Comparison of ENCODE assay signal across 24 cellular contexts in the genomic region with DNA sequence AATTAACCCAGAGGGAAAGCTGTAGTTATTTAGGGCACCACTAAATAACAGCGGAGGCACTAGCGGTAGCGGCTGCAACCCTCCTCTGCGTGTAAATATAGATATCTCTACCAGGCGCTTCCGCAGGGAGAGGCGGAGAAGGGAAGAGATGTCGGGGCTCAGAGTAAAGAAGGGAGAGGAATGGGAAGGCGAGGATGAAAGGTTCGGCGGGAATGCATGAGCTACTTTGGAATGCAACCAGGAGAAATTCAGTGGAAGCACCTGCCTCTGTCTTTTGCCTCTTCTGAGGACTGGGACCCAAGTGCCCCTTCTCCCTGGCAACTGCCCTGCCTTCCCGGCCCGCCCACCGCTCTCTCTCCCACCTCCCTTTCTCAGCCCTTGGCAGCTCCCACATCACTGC.
DNase-seq lines count a peak whose midpoint lies in the region; ATAC-seq and TF ChIP-seq lines count a peak whose summit lies in the region.
"Had no signal": no experiment of that assay in that cellular context is flagged by ENCODE, and none has a peak within 500 bp of the region (broad histone marks: within the 10 kb centered on the region; RNA-seq: fewer than 3 reads in every experiment).

No MANE protein-coding gene starts in this region.

- H3K4me3 Mint-ChIP-seq in neural crest cell, result no peak overlapping the region
- H3K4me3 Mint-ChIP-seq: activated B cell treated with CpG ODN at 0.5 μM for 24 hours; activated CD4-positive, alpha-beta memory T cell treated with anti-CD3 and anti-CD28 coated beads, Interleukin-2, amount 10 ng/mL, durations not matched to agents 7 days and 5 days; activated naive CD4-positive, alpha-beta T cell treated with anti-CD3 and anti-CD28 coated beads for 36 hours; B cell; endodermal cell; T-helper 2 cell treated with Interferon-gamma antibody and Interleukin-4, amounts not matched to agents 5 μg/mL and 100 μg/mL, for 36 hours had no signal

- H3K9me3 Mint-ChIP-seq in neural crest cell, result no peaks in the 10 kb centered on the region
- H3K9me3 Mint-ChIP-seq: activated B cell treated with CpG ODN at 0.5 μM for 24 hours; activated CD4-positive, alpha-beta memory T cell treated with anti-CD3 and anti-CD28 coated beads, Interleukin-2, amount 10 ng/mL, durations not matched to agents 7 days and 5 days; activated naive CD4-positive, alpha-beta T cell treated with anti-CD3 and anti-CD28 coated beads for 36 hours; endodermal cell; T-helper 2 cell treated with Interferon-gamma antibody and Interleukin-4, amounts not matched to agents 5 μg/mL and 100 μg/mL, for 36 hours had no signal

- intact Hi-C loops in Right ventricle myocardium inferior (cut with DNase I) (loop anchor here (5.0 kb wide), 1 partner anchor 784 kb away; the partner anchor contains the start of gene NRP1), cardiac septum (cut with DNase I) (no loop called here), left ventricle myocardium superior (cut with micrococcal nuclease) (no loop called here)

- no peaks in the 10 kb centered on the region for H3K27me3 Mint-ChIP-seq in neural crest cell (ENCODE audit: low read depth)
- H3K27me3 Mint-ChIP-seq: activated B cell treated with CpG ODN at 0.5 μM for 24 hours; activated CD4-positive, alpha-beta memory T cell treated with anti-CD3 and anti-CD28 coated beads, Interleukin-2, amount 10 ng/mL, durations not matched to agents 7 days and 5 days; B cell; type B pancreatic cell had no signal

- TF ChIP-seq CTCF in neural crest cell (conservative IDR thresholded peaks at IDR 0.05), result no peak

- H3K36me3 Mint-ChIP-seq in neural crest cell (ENCODE audit: low read depth), result peaks cover 8% of the 10 kb centered on the region

- ATAC-seq in Right ventricle myocardium inferior (peak; percentile 67), left ventricle myocardium superior (peak; percentile 83), HG03521 (IDR thresholded peaks at IDR 0.05; ENCODE audit: unreplicated experiment) (no peak), HG02973 (IDR thresholded peaks at IDR 0.05; ENCODE audit: unreplicated experiment) (no peak)

- DNase-seq in Right ventricle myocardium inferior (ENCODE audit: missing footprints) (no peak), cardiac septum (ENCODE audit: low spot score) (no peak), left ventricle myocardium superior (peak; percentile 41), neural crest cell (ENCODE audit: low read depth, low spot score) (no peak), NCI-H82 (lab: John Stamatoyannopoulos, UW) (no peak), COR-L47 (lab: John Stamatoyannopoulos, UW) (no peak)
- DNase-seq: 8988T; activated B cell treated with CpG ODN at 0.5 μM for 24 hours; activated CD4-positive, alpha-beta memory T cell treated with anti-CD3 and anti-CD28 coated beads, Interleukin-2, amount 10 ng/mL, durations not matched to agents 7 days and 5 days; activated naive CD4-positive, alpha-beta T cell treated with anti-CD3 and anti-CD28 coated beads for 36 hours; activated T-cell treated with anti-CD3 and anti-CD28 coated beads, Interleukin-2, amount 50 U/mL, for 1 hour; endodermal cell; Karpas-422; mammary epithelial cell; NCI-H2029 treated with DMSO at 0.1 percent for 48 hours; NCI-H510A treated with DMSO at 0.1 percent for 48 hours; Peyer's patch; stimulated activated CD4-positive, alpha-beta T cell treated with anti-CD3 and anti-CD28 coated beads, Interleukin-1b, Interleukin-23, amount 100 ng/mL, for 48 hours; stimulated activated naive CD4-positive, alpha-beta T cell treated with Interleukin-2 at 50 U/mL for 16 hours had no signal

- H3K4me1 Mint-ChIP-seq in neural crest cell, result peaks cover 25% of the 10 kb centered on the region
- H3K4me1 Mint-ChIP-seq: activated B cell treated with CpG ODN at 0.5 μM for 24 hours, B cell had no signal

- peak overlapping the region; percentile 1 for H3K27ac Mint-ChIP-seq in neural crest cell (ENCODE audit: unreplicated experiment)
- H3K27ac Mint-ChIP-seq: activated B cell treated with CpG ODN at 0.5 μM for 24 hours; activated CD4-positive, alpha-beta memory T cell treated with anti-CD3 and anti-CD28 coated beads, Interleukin-2, amount 10 ng/mL, durations not matched to agents 7 days and 5 days; activated naive CD4-positive, alpha-beta T cell treated with anti-CD3 and anti-CD28 coated beads for 36 hours; B cell; endodermal cell; T-helper 2 cell treated with Interferon-gamma antibody and Interleukin-4, amounts not matched to agents 5 μg/mL and 100 μg/mL, for 36 hours; type B pancreatic cell had no signal

Comparison
In these comparisons a context has a peak if more than half of its experiments do, and no peak if none do; other contexts are left out.
1. ATAC-seq: peak in Right ventricle myocardium inferior (single experiment) and left ventricle myocardium superior (single experiment); none in HG03521 (single experiment) and HG02973 (single experiment).